8 cellular contexts compared by ENCODE assay signal in the genomic region with DNA sequence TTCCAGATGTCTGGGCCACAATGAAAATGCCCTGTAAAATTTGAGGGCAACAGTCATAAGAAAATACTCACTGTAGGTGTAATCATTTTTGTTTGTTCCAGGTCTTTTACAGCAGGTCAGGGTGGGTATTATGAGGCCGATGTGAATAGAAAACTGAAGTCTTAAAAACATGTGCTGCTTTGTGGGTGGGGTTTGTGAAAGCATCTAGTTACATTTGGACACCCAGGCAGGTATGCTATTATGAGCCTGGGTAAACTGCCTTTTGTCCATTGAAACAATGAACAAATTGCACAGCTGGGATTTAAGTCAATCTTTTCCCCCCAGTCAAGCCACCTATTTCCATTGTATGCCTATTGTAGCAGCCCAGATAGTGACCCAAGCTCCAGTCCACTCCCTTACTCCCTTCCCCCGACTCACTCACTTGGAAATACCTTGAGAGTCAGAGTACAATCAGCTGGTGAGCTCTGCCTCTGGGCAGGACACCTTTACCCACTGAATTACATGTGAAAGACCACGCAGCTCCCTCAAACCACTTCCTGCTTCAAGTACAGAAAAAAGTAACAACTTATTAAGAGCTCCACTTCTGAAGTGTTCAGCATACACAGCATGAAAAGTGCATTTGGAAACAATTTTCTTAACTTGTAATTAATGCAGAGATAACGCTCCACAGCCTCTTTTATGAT. TPM values are rescaled to one million over a fixed set of nuclear protein-coding genes. Genes with fewer than 3 reads are reported as not detected.
A peak's percentile ranks its signal among the peaks of the same experiment; 100 is the strongest.
DNase-seq lines count a peak whose midpoint lies in the region; ATAC-seq and TF ChIP-seq lines count a peak whose summit lies in the region.

No MANE protein-coding gene starts in this region.

- no peaks in the 10 kb centered on the region for H3K36me3 ChIP-seq in PC-3 (ENCODE audit: low read depth, low read length)

- peaks cover 5% of the 10 kb centered on the region for H3K36me3 Mint-ChIP-seq in activated CD8-positive, alpha-beta memory T cell treated with anti-CD3 and anti-CD28 coated beads, Interleukin-2, amount 10 ng/mL, durations not matched to agents 7 days and 5 days
- H3K36me3 Mint-ChIP-seq in naive B cell = no peaks in the 10 kb centered on the region

- no peak overlapping the region for H3K9ac ChIP-seq in PC-3 (ENCODE audit: low read length)

- H3K79me2 ChIP-seq in PC-3 (ENCODE audit: low read length) = no peaks in the 10 kb centered on the region

- no peak overlapping the region for H3K4me3 ChIP-seq in PC-3 (ENCODE audit: low read length)

- no peak overlapping the region for H2AFZ ChIP-seq in PC-3 (ENCODE audit: low read length)

- peak; percentile 83 for DNase-seq in COR-L47 (lab: John Stamatoyannopoulos, UW)
- DNase-seq in activated CD8-positive, alpha-beta memory T cell treated with anti-CD3 and anti-CD28 coated beads, Interleukin-2, amount 10 ng/mL, durations not matched to agents 7 days and 5 days = peak; percentile 90
- no peak for DNase-seq in naive B cell
- DNase-seq in globus pallidus (ENCODE audit: low spot score) = no peak
- no peak for DNase-seq in PC-3
- DNase-seq in germinal center (ENCODE audit: low spot score) = no peak

- POLR2A ChIA-PET in PC-3 (lab: Charles Lee; ENCODE audit: unreplicated experiment) = no interaction called here

- H4K20me1 ChIP-seq in PC-3 (ENCODE audit: low read length) = no peaks in the 10 kb centered on the region

- H3F3A ChIP-seq in PC-3 (ENCODE audit: low read length, unreplicated experiment) = no peaks in the 10 kb centered on the region

- H3K4me1 ChIP-seq in PC-3 (ENCODE audit: insufficient read depth, low read length) = no peaks in the 10 kb centered on the region

- H3K4me1 Mint-ChIP-seq in activated CD8-positive, alpha-beta memory T cell treated with anti-CD3 and anti-CD28 coated beads, Interleukin-2, amount 10 ng/mL, durations not matched to agents 7 days and 5 days = peaks cover 41% of the 10 kb centered on the region
- peaks cover 0 to 3% (median 3%) of the 10 kb centered on the region in 3 donors for H3K4me1 Mint-ChIP-seq in naive B cell

- peak; percentile 77 for ATAC-seq in GM18909 (IDR thresholded peaks at IDR 0.05; ENCODE audit: poor library complexity, unreplicated experiment)
- ATAC-seq in HG03064 (IDR thresholded peaks at IDR 0.05; ENCODE audit: low read depth, unreplicated experiment) = peak; percentile 64
- ATAC-seq in activated CD8-positive, alpha-beta memory T cell treated with anti-CD3 and anti-CD28 coated beads, Interleukin-2, amount 10 ng/mL, durations not matched to agents 7 days and 5 days = peak; percentile 85
- peak; percentile 32 to 45 for ATAC-seq in naive B cell (ENCODE audit: low read depth in 2 of 2)
- no peak for ATAC-seq in PC-3

- H3K9me3 ChIP-seq in PC-3 (ENCODE audit: low read length) = no peaks in the 10 kb centered on the region

- no peak overlapping the region for H3K27ac ChIP-seq in PC-3 (ENCODE audit: low read length)

- no TSS peak for BruUV-seq in PC-3 (replicated peaks; lab: Mats Ljungman, UMichigan)

- no peaks in the 10 kb centered on the region for H3K27me3 Mint-ChIP-seq in activated CD8-positive, alpha-beta memory T cell treated with anti-CD3 and anti-CD28 coated beads, Interleukin-2, amount 10 ng/mL, durations not matched to agents 7 days and 5 days
- H3K27me3 Mint-ChIP-seq in naive B cell = peaks cover 7 to 18% (median 17%) of the 10 kb centered on the region in 3 donors

- H3K9me3 Mint-ChIP-seq in activated CD8-positive, alpha-beta memory T cell treated with anti-CD3 and anti-CD28 coated beads, Interleukin-2, amount 10 ng/mL, durations not matched to agents 7 days and 5 days (ENCODE audit: low read depth) = peaks cover 3% of the 10 kb centered on the region
- no peaks in the 10 kb centered on the region for H3K9me3 Mint-ChIP-seq in naive B cell

- CTCF ChIA-PET in activated CD8-positive, alpha-beta memory T cell treated with anti-CD3 and anti-CD28 coated beads, Interleukin-2, amount 10 ng/mL, durations not matched to agents 7 days and 5 days (lab: Charles Lee) = interaction anchor here (1.2 to 1.6 kb wide), 2 partner anchors 57 to 309 kb away, joined by 3 to 8 read pairs; no protein-coding TSS in a partner anchor
- CTCF ChIA-PET in PC-3 (lab: Charles Lee) = no interaction called here

- intact Hi-C loops in PC-3 (cut with micrococcal nuclease) = no loop called here

- no peak for TF ChIP-seq CTCF in PC-3 (conservative IDR thresholded peaks at IDR 0.05; ENCODE audit: low read depth, low read length)

- H3K4me3 Mint-ChIP-seq in activated CD8-positive, alpha-beta memory T cell treated with anti-CD3 and anti-CD28 coated beads, Interleukin-2, amount 10 ng/mL, durations not matched to agents 7 days and 5 days = no peak overlapping the region
- H3K4me3 Mint-ChIP-seq in naive B cell = no peak overlapping the region

- H3K27ac Mint-ChIP-seq in activated CD8-positive, alpha-beta memory T cell treated with anti-CD3 and anti-CD28 coated beads, Interleukin-2, amount 10 ng/mL, durations not matched to agents 7 days and 5 days = no peak overlapping the region
- no peak overlapping the region for H3K27ac Mint-ChIP-seq in naive B cell

- no peak overlapping the region for H3K4me2 ChIP-seq in PC-3 (ENCODE audit: low read length)

- H3K27me3 ChIP-seq in PC-3 (ENCODE audit: low read length) = 0 out of 2 replicates have a peak, but pooled peaks cover 3% of the 10 kb centered on the region

- H3K9me2 ChIP-seq in PC-3 (replicated peaks; ENCODE audit: low read length) = no peaks in the 10 kb centered on the region

RNA-seq across cellular contexts. Expression of gene IGF1, which starts 1.8 kb away (rescaled TPM):
- 1 to 10 TPM; 1.1 to 2.5 TPM for total RNA-seq in activated CD8-positive, alpha-beta memory T cell treated with anti-CD3 and anti-CD28 coated beads, Interleukin-2, amount 10 ng/mL, durations not matched to agents 7 days and 5 days
- polyA plus RNA-seq in naive B cell (ENCODE audit: low read depth in 6 of 6) = not detected
- not detected in 2 replicates for total RNA-seq in PC-3 (2014; rRNA removed)

Comparison
In these comparisons a context has a peak if more than half of its experiments do, and no peak if none do; other contexts are left out.
1. DNase-seq: peak in COR-L47 (single experiment) and activated CD8-positive, alpha-beta memory T cell treated with anti-CD3 and anti-CD28 coated beads, Interleukin-2, amount 10 ng/mL, durations not matched to agents 7 days and 5 days (single experiment); none in naive B cell (single experiment), globus pallidus (single experiment), PC-3 (single experiment) and germinal center (single experiment).